Comparison of ENCODE assay signal across 13 cellular contexts in the genomic region with DNA sequence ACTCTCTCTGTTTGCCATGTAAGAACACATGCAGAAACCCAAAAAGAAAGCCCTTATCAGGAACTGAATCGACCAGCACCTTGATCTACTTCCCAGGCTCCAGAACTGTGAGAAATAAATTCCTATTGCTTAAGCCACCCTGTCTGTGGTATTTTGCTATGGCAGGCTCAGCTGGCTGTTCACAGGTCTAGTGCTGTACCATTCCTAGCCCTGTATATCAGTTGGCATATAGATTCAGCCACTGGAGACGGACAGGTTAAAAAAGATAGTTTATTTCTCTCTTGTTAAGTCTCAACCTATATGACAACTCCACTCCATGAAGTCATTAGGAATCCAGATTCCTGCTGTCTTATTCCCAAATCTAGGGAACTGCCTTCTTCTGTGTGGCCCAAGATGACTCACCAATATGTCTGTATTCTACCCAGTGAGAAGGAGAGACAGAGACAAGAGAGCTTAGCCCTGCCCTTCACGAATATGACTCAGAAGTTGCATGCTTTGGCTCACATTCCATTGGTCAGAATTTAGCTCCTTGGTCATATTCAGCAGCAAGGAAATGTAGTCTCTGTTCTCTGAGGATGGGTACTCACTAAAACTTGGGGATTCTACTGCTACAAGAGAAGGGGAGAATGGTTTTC. TPM values are rescaled to one million over a fixed set of nuclear protein-coding genes. Genes with fewer than 3 reads are reported as not detected.
DNase-seq lines count a peak whose midpoint lies in the region; ATAC-seq and TF ChIP-seq lines count a peak whose summit lies in the region.
"Had no signal": no experiment of that assay in that cellular context is flagged by ENCODE, and none has a peak within 500 bp of the region (broad histone marks: within the 10 kb centered on the region; RNA-seq: fewer than 3 reads in every experiment).

No MANE protein-coding gene starts in this region.

- DNase-seq in AG10803 (ENCODE audit: low read depth) (peak; percentile 88), IMR-90 (peak; percentile 97), amniotic stem cell (lab: John Stamatoyannopoulos, UW) (peak; percentile 74), iPS-NIHi7 (ENCODE audit: extremely low spot score) (peak; percentile 31), NCI-H1048 (lab: John Stamatoyannopoulos, UW) (no peak), lower leg skin (ENCODE audit: low spot score in 2 of 2) (no peak)
- DNase-seq: activated naive CD4-positive, alpha-beta T cell treated with anti-CD3 and anti-CD28 coated beads, Interleukin-2, amount 10 ng/mL, durations not matched to agents 7 days and 5 days; KG1; stimulated activated CD4-positive, alpha-beta T cell treated with anti-CD3 and anti-CD28 coated beads, Interleukin-4, amount 100 ng/mL, for 24 hours had no signal

- no peak for TF ChIP-seq RAD21 in IMR-90 (IDR thresholded peaks at IDR 0.05; ENCODE audit: low read length)

- POLR2A ChIA-PET in IMR-90 (lab: Charles Lee; ENCODE audit: unreplicated experiment) = no interaction called here

- no peak overlapping the region for H3K4me3 ChIP-seq in AG10803 (ENCODE audit: low read length)
- H3K4me3 ChIP-seq in IMR-90 (ENCODE audit: insufficient read depth, low read depth, low read length) = no peak overlapping the region
- H3K4me3 ChIP-seq in lower leg skin (ENCODE audit: low read depth, poor library complexity, severe bottlenecking) = no peak overlapping the region
- H3K4me3 ChIP-seq: esophagus muscularis mucosa, tibial nerve had no signal

- H4K8ac ChIP-seq in IMR-90 (ENCODE audit: low read depth in 2 of 2, low read length in 2 of 2) = no peak overlapping the region

- H3K4ac ChIP-seq in IMR-90 (ENCODE audit: low read depth, low read length) = 0 out of 2 replicates have a peak overlapping the region, but pooled peaks have one; percentile 0

- no peak overlapping the region; the same call in 1 of the 2 replicates for H3K18ac ChIP-seq in IMR-90 (ENCODE audit: low read depth, low read length)

- no peaks in the 10 kb centered on the region; the same call in 1 of the 2 replicates for H3K4me1 ChIP-seq in IMR-90 (ENCODE audit: control insufficient read depth, insufficient read depth, low read length)
- H3K4me1 ChIP-seq: esophagus muscularis mucosa, tibial nerve had no signal

- no peak overlapping the region for H2AFZ ChIP-seq in IMR-90 (replicated peaks; ENCODE audit: low read length, poor library complexity)

- no CpG with 5 or more reads among the region's 3 CpGs for WGBS in IMR-90 (ENCODE audit: extremely low coverage in 2 of 2, insufficient read length in 1 of 2), 2 experiments
- 76 to 80% methylated on average over 3 of the region's 3 CpGs for WGBS in lower leg skin, 2 donors

- H3K79me1 ChIP-seq in IMR-90 (ENCODE audit: low read depth in 1 of 2, low read length in 2 of 2) = no peaks in the 10 kb centered on the region

- no peaks in the 10 kb centered on the region for H3K36me3 ChIP-seq in IMR-90 (ENCODE audit: control insufficient read depth, insufficient read depth, low read length)
- H3K36me3 ChIP-seq: esophagus muscularis mucosa, tibial nerve had no signal

- no peak overlapping the region for H2AK5ac ChIP-seq in IMR-90 (ENCODE audit: low read depth, low read length)

- H3K27me3 ChIP-seq in IMR-90 (ENCODE audit: control insufficient read depth, insufficient read depth, low read length) = no peaks in the 10 kb centered on the region
- H3K27me3 ChIP-seq: esophagus muscularis mucosa, tibial nerve had no signal

- peak overlapping the region; percentile 17; the same call in 1 of the 2 replicates for H2BK20ac ChIP-seq in IMR-90 (ENCODE audit: low read depth, low read length)

- H3K56ac ChIP-seq in IMR-90 (ENCODE audit: extremely low read depth, insufficient read depth, low read length) = no peak overlapping the region

- no peak overlapping the region for H4K5ac ChIP-seq in IMR-90 (ENCODE audit: low read depth, low read length)

- H2AK9ac ChIP-seq in IMR-90 (replicated peaks; ENCODE audit: low read depth, low read length, poor library complexity) = no peak overlapping the region

- no peaks in the 10 kb centered on the region for H3K9me3 ChIP-seq in IMR-90 (ENCODE audit: control insufficient read depth, insufficient read depth, low read length)
- H3K9me3 ChIP-seq: tibial nerve had no signal

- peak overlapping the region; percentile 3 for H2BK5ac ChIP-seq in IMR-90 (ENCODE audit: low read depth, low read length, poor library complexity, severe bottlenecking)

- TF ChIP-seq POLR2A in IMR-90 (IDR thresholded peaks at IDR 0.05; ENCODE audit: low read depth, low read length) = no peak
- no peak for TF ChIP-seq POLR2A in lower leg skin (IDR thresholded peaks at IDR 0.05)

- in situ Hi-C loops in IMR-90 (cut with MboI; ENCODE audit: low sequenced_read_pairs) = no loop called here

- BruUV-seq in IMR-90 (replicated peaks; lab: Mats Ljungman, UMichigan) = no TSS peak

- ATAC-seq in IMR-90 (ENCODE audit: low read depth) (peak; percentile 95), HG02870 (IDR thresholded peaks at IDR 0.05; ENCODE audit: unreplicated experiment) (no peak), HG03457 (IDR thresholded peaks at IDR 0.05; ENCODE audit: unreplicated experiment) (no peak)

- no peak overlapping the region; the same call in 1 of the 2 replicates for H3K4me2 ChIP-seq in IMR-90 (ENCODE audit: low read depth, low read length)

- CTCF ChIA-PET in IMR-90 (lab: Yijun Ruan, JAX) = interaction anchor here (0.6 kb wide), 1 partner anchor 1186 kb away, joined by 6 read pairs; no protein-coding TSS in a partner anchor

- intact Hi-C loops in IMR-90 (cut with micrococcal nuclease) = no loop called here
- intact Hi-C loops in lower leg skin (cut with DNase I; ENCODE audit: low total_unique reads) = no loop called here

- dilution Hi-C loops in IMR-90 (cut with HindIII; ENCODE audit: low sequenced_read_pairs, unreplicated experiment) = no loop called here

- H3K23ac ChIP-seq in IMR-90 (ENCODE audit: low read depth, low read length) = no peak overlapping the region

- H2BK120ac ChIP-seq in IMR-90 (ENCODE audit: low read depth, low read length) = peak overlapping the region; percentile 4

- H3K9me1 ChIP-seq in IMR-90 (ENCODE audit: insufficient read depth, low read length) = 0 out of 2 replicates have a peak, but pooled peaks cover 1% of the 10 kb centered on the region

- no peak overlapping the region for H4K91ac ChIP-seq in IMR-90 (ENCODE audit: insufficient read depth, low read depth, low read length)

- H3K27ac ChIP-seq in IMR-90 (ENCODE audit: insufficient read depth, low read length) = no peak overlapping the region
- H3K27ac ChIP-seq: esophagus muscularis mucosa, tibial nerve had no signal

- H4K20me1 ChIP-seq in IMR-90 (ENCODE audit: insufficient read depth, low read length) = no peaks in the 10 kb centered on the region

- H3K9ac ChIP-seq in IMR-90 (ENCODE audit: low read depth, low read length) = no peak overlapping the region

- no peak overlapping the region; the same call in 1 of the 2 replicates for H3K14ac ChIP-seq in IMR-90 (replicated peaks; ENCODE audit: low read depth, low read length)

- TF ChIP-seq CTCF in AG10803 (conservative IDR thresholded peaks at IDR 0.05; ENCODE audit: low read length) (no peak), IMR-90 (conservative IDR thresholded peaks at IDR 0.05; ENCODE audit: low read depth, low read length) (no peak), lower leg skin (IDR thresholded peaks at IDR 0.05) (no peak)

- peak overlapping the region; percentile 13; the same call in 1 of the 3 replicates for H2BK15ac ChIP-seq in IMR-90 (ENCODE audit: low read depth, low read length)

TF ChIP-seq in IMR-90, 13 proteins besides CTCF, POLR2A, EP300 and RAD21:
- TF ChIP-seq NFE2L2 (IDR thresholded peaks at IDR 0.05; ENCODE audit: low read depth, low read length) (peak; percentile 6; the same call in 1 of the 2 replicates), CEBPB (IDR thresholded peaks at IDR 0.05; ENCODE audit: low read depth, low read length) (peak; percentile 64), MAFK (IDR thresholded peaks at IDR 0.05; ENCODE audit: low read depth, low read length) (no peak), SMC3 (IDR thresholded peaks at IDR 0.05; ENCODE audit: low read depth, low read length) (no peak), BHLHE40 (IDR thresholded peaks at IDR 0.05; ENCODE audit: low read depth, low read length) (0 out of 2 replicates have a peak, but pooled peaks have one; percentile 36), FOS (IDR thresholded peaks at IDR 0.05; ENCODE audit: low read depth, low read length) (peak; percentile 96)
TF ChIP-seq in IMR-90: peak in this region for 4.

RNA-seq across cellular contexts. Expression of a gene that starts 57.0 kb away (rescaled TPM):
- total RNA-seq in IMR-90 (2012; rRNA removed) (under 0.01 TPM in 1 of 2 replicates, not detected in the other), lower leg skin (not detected)
- polyA plus RNA-seq in IMR-90 (2012; rRNA removed) = not detected in 2 replicates
- polyA plus RNA-seq in IMR-90 (2012; cell fraction: cytosol; rRNA removed) = not detected in 2 replicates
- polyA plus RNA-seq in IMR-90 (2012; cell fraction: nucleus; rRNA removed; ENCODE audit: low replicate concordance) = 0.05 TPM in 1 of 2 replicates, not detected in the other
- total RNA-seq: esophagus muscularis mucosa had no signal

Comparison
In these comparisons a context has a peak if more than half of its experiments do, and no peak if none do; other contexts are left out.
1. DNase-seq: peak in AG10803 (single experiment), IMR-90 (single experiment), amniotic stem cell (single experiment) and iPS-NIHi7 (single experiment); none in NCI-H1048 (single experiment) and lower leg skin (0 of 2).